ENCODE assay signal across 8 cellular contexts in the genomic region with DNA sequence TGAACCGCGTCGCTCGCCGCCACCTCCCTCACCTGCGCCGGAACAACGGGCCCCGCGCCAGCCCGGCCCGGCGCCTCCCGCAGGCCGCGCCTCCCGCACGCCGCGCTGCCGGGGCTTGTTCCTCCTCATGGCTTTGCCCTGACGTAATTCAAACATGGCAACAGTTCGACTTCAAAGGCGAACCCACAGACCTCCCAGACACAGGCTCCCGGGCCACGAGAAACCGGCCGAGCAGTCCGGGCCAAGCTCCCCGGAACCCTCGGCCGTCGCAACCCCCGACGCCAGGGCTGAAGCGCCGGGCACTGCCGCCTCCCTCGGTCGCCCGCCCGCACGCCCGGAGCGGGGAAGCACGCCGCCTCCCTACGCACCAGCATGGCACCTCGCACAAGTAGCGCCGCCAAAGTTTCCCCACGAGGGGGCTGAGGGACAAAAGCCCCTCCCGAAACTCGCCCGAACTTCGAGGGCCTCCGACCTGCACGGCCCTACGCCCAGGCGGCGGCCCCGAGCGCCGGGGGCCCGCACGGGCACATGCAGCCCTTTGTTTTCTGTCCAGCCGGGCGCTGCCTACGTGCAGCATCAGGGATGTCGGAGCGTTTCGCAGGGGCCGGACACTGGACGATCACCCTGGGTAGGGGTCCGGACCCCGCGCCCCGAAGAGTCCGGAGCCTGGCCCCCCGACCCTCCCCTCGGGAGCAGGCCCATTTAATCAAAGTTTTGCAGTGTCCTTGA. TPM values are rescaled to one million over a fixed set of nuclear protein-coding genes. Genes with fewer than 3 reads are reported as not detected.
DNase-seq lines count a peak whose midpoint lies in the region; ATAC-seq and TF ChIP-seq lines count a peak whose summit lies in the region.

No MANE protein-coding gene starts in this region.

- H3K27ac Mint-ChIP-seq in chondrocyte (ENCODE audit: unreplicated experiment), result peak overlapping the region; percentile 89

- peak; percentile 30; the same call in 1 of the 2 replicates for TF ChIP-seq CTCF in GM12874 (IDR thresholded peaks at IDR 0.05; ENCODE audit: insufficient read depth, low read depth, low read length)
- TF ChIP-seq CTCF in chondrocyte (IDR thresholded peaks at IDR 0.05), result peak; percentile 48

- H3K27me3 Mint-ChIP-seq in chondrocyte (ENCODE audit: low read depth), result no peaks in the 10 kb centered on the region

- no peaks in the 10 kb centered on the region for H3K36me3 Mint-ChIP-seq in chondrocyte (ENCODE audit: low read depth)

- peak overlapping the region; percentile 92 for H3K4me3 Mint-ChIP-seq in chondrocyte (ENCODE audit: unreplicated experiment)

- DNase-seq in NCI-H1694 treated with DMSO at 0.1 percent for 48 hours (lab: John Stamatoyannopoulos, UW), result peak; percentile 76
- peak; percentile 66 for DNase-seq in activated CD4-positive, alpha-beta T cell treated with anti-CD3 and anti-CD28 coated beads for 1 hour
- peak; percentile 92 for DNase-seq in chondrocyte (ENCODE audit: low spot score)
- peak; percentile 90 for DNase-seq in left kidney (ENCODE audit: low read depth, low spot score)
- DNase-seq in stimulated activated CD4-positive, alpha-beta T cell treated with anti-CD3 and anti-CD28 coated beads, Interleukin-2, amount 100 ng/mL, for 24 hours, result peak; percentile 67 to 73

- H3K9me3 Mint-ChIP-seq in chondrocyte (ENCODE audit: low read depth), result no peaks in the 10 kb centered on the region

- peaks cover 51% of the 10 kb centered on the region for H3K4me1 Mint-ChIP-seq in chondrocyte (ENCODE audit: low read depth)

- peak; percentile 24 for ATAC-seq in HG02571 (IDR thresholded peaks at IDR 0.05; ENCODE audit: unreplicated experiment)
- ATAC-seq in HG03571 (IDR thresholded peaks at IDR 0.05; ENCODE audit: unreplicated experiment), result no peak

RNA-seq across cellular contexts. Expression of a gene that starts 1.7 kb away (rescaled TPM):
- 26.9 to 34.8 TPM (median 32.5 TPM) in 3 replicates for total RNA-seq in chondrocyte
